In genomic region chrX:153245288-153245731, GRCh38 we compare ENCODE assay signal across 13 cellular contexts.
DNase-seq lines count a peak whose midpoint lies in the region; ATAC-seq and TF ChIP-seq lines count a peak whose summit lies in the region.
"Had no signal": no experiment of that assay in that cellular context is flagged by ENCODE, and none has a peak within 500 bp of the region (broad histone marks: within the 10 kb centered on the region; RNA-seq: fewer than 3 reads in every experiment).

No MANE protein-coding gene starts in this region.

- TF ChIP-seq CTCF in hepatocyte (IDR thresholded peaks at IDR 0.05; ENCODE audit: poor library complexity) (no peak), thyroid gland (IDR thresholded peaks at IDR 0.05) (no peak)

- ATAC-seq in GM18517 (IDR thresholded peaks at IDR 0.05; ENCODE audit: unreplicated experiment) = no peak

- H3K79me2 ChIP-seq in hepatocyte = no peaks in the 10 kb centered on the region

- peak overlapping the region; percentile 64 for H3K4me2 ChIP-seq in hepatocyte

- TF ChIP-seq POLR2A in thyroid gland (IDR thresholded peaks at IDR 0.05) = no peak

- peak; percentile 2 for DNase-seq in activated CD4-positive, alpha-beta T cell treated with anti-CD3 and anti-CD28 coated beads for 48 hours
- DNase-seq in activated CD4-positive, alpha-beta T cell treated with anti-CD3 and anti-CD28 coated beads, Interleukin-2, amount 50 U/mL, for 1 hour = no peak
- DNase-seq in NCI-H82 treated with DMSO at 0.1 percent for 48 hours (lab: John Stamatoyannopoulos, UW; ENCODE audit: unreplicated experiment) (peak; percentile 44), hepatocyte (ENCODE audit: low spot score) (peak; percentile 29), thyroid gland (peak; percentile 35 to 50), midbrain (lab: John Stamatoyannopoulos, UW) (no peak)
- no peak for DNase-seq in activated CD4-positive, alpha-beta T cell treated with anti-CD3 and anti-CD28 coated beads, Interleukin-2, amount 50 U/mL, for 4 hours
- DNase-seq: activated T-cell treated with anti-CD3 and anti-CD28 coated beads, Interleukin-2, amount 50 U/mL, for 24 hours; central memory CD4-positive, alpha-beta T cell; foreskin fibroblast; NCI-H69; T-helper 9 cell had no signal

- no peaks in the 10 kb centered on the region for H3K9me2 ChIP-seq in hepatocyte (replicated peaks; ENCODE audit: insufficient read depth)

- peak overlapping the region; percentile 63 for H2AFZ ChIP-seq in hepatocyte

- intact Hi-C loops in thyroid gland (cut with DNase I) = no loop called here

- H4K20me1 ChIP-seq in hepatocyte (ENCODE audit: insufficient read depth, poor library complexity, severe bottlenecking) = no peaks in the 10 kb centered on the region

- H3K4me3 ChIP-seq in hepatocyte (no peak overlapping the region), thyroid gland (replicated peaks in 1 of 3) (no peak overlapping the region)

- no peaks in the 10 kb centered on the region for H3K9me3 ChIP-seq in hepatocyte (ENCODE audit: low read depth)
- no peaks in the 10 kb centered on the region for H3K9me3 ChIP-seq in thyroid gland

- H3K27me3 ChIP-seq in hepatocyte (no peaks in the 10 kb centered on the region), thyroid gland (no peaks in the 10 kb centered on the region)

- H3K4me1 ChIP-seq in hepatocyte (ENCODE audit: insufficient read depth) = no peaks in the 10 kb centered on the region
- no peaks in the 10 kb centered on the region for H3K4me1 ChIP-seq in thyroid gland

- peak overlapping the region; percentile 48 for H3K27ac ChIP-seq in hepatocyte
- no peak overlapping the region for H3K27ac ChIP-seq in thyroid gland

- 43% methylated on average over 4 of the region's 4 CpGs for WGBS in hepatocyte (ENCODE audit: low lambda C conversion rate, missing lambda C conversion rate)
- WGBS in thyroid gland, 2 donors = 10 to 16% methylated on average over 4 of the region's 4 CpGs

- H3K36me3 ChIP-seq in hepatocyte (replicated peaks; ENCODE audit: insufficient read depth, low read depth) (no peaks in the 10 kb centered on the region), thyroid gland (no peaks in the 10 kb centered on the region)

Comparison
In these comparisons a context has a peak if more than half of its experiments do, and no peak if none do; other contexts are left out.
1. DNase-seq: peak in activated CD4-positive, alpha-beta T cell treated with anti-CD3 and anti-CD28 coated beads for 48 hours (single experiment), NCI-H82 treated with DMSO at 0.1 percent for 48 hours (single experiment), hepatocyte (single experiment) and thyroid gland (2 of 2); none in activated CD4-positive, alpha-beta T cell treated with anti-CD3 and anti-CD28 coated beads, Interleukin-2, amount 50 U/mL, for 1 hour (single experiment), midbrain (single experiment) and activated CD4-positive, alpha-beta T cell treated with anti-CD3 and anti-CD28 coated beads, Interleukin-2, amount 50 U/mL, for 4 hours (0 of 2).